ENCODE assay signal across 1 cellular context in genomic region chr7:55553087-55553345, GRCh38.
TF ChIP-seq lines count a peak whose summit lies in the region.

No MANE protein-coding gene starts in this region.

TF ChIP-seq in SK-N-SH, 30 proteins besides CTCF, POLR2A, EP300 and RAD21 (continued from another document):
- TF ChIP-seq IRF3 (IDR thresholded peaks at IDR 0.05; ENCODE audit: low read depth, low read length) (no peak), USF2 (IDR thresholded peaks at IDR 0.05; ENCODE audit: borderline replicate concordance, low read depth, low read length) (no peak), NRF1 (IDR thresholded peaks at IDR 0.05; ENCODE audit: low read depth, low read length) (no peak), FOSL2 (IDR thresholded peaks at IDR 0.05; ENCODE audit: borderline replicate concordance, low read depth) (no peak), SMC3 (IDR thresholded peaks at IDR 0.05; ENCODE audit: low read depth, low read length) (no peak), RXRA (IDR thresholded peaks at IDR 0.05; ENCODE audit: borderline replicate concordance, low read depth) (no peak), NFIC (IDR thresholded peaks at IDR 0.05; ENCODE audit: borderline replicate concordance) (no peak), MAX (IDR thresholded peaks at IDR 0.05; ENCODE audit: low read depth) (no peak), YY1 (IDR thresholded peaks at IDR 0.05; ENCODE audit: low read depth) (no peak), POLR2AphosphoS5 (IDR thresholded peaks at IDR 0.05; ENCODE audit: low read depth, low read length) (no peak)
TF ChIP-seq in SK-N-SH: peak in this region for 0.
